Comparison of ENCODE assay signal across 20 cellular contexts in genomic region chrX:105698386-105698785, GRCh38.
"Had no signal": no experiment of that assay in that cellular context is flagged by ENCODE, and none has a peak within 500 bp of the region (broad histone marks: within the 10 kb centered on the region; RNA-seq: fewer than 3 reads in every experiment).

No MANE protein-coding gene starts in this region.

- H3K9me3 Mint-ChIP-seq: natural killer cell treated with Interleukin-12 subunit alpha and Interleukin-12 subunit beta and Interleukin-15 and Interleukin-18, amount 100 ng/mL, for 72 hours; stimulated activated memory B cell treated with anti-CD40 and anti-IgM and Interleukin-4, amounts not matched to agents 10 μg/mL and 1 μg/mL and 100 μg/mL, for 72 hours had no signal

- H3K36me3 Mint-ChIP-seq: natural killer cell treated with Interleukin-12 subunit alpha and Interleukin-12 subunit beta and Interleukin-15 and Interleukin-18, amount 100 ng/mL, for 72 hours; stimulated activated memory B cell treated with anti-CD40 and anti-IgM and Interleukin-4, amounts not matched to agents 10 μg/mL and 1 μg/mL and 100 μg/mL, for 72 hours had no signal

- H3K4me1 Mint-ChIP-seq: activated naive CD8-positive, alpha-beta T cell treated with anti-CD3 and anti-CD28 coated beads, Interleukin-2, amount 50 U/mL, for 24 hours; activated T-helper 17 cell treated with anti-CD3 and anti-CD28 coated beads, Interleukin-2, amount 50 U/mL, for 72 hours; stimulated activated memory B cell treated with anti-CD40 and anti-IgM and Interleukin-4, amounts not matched to agents 10 μg/mL and 1 μg/mL and 100 μg/mL, for 72 hours had no signal

- H3K27me3 Mint-ChIP-seq: activated naive CD8-positive, alpha-beta T cell treated with anti-CD3 and anti-CD28 coated beads, Interleukin-2, amount 50 U/mL, for 24 hours; activated T-helper 17 cell treated with anti-CD3 and anti-CD28 coated beads, Interleukin-2, amount 50 U/mL, for 72 hours; progenitor cell of endocrine pancreas; stimulated activated memory B cell treated with anti-CD40 and anti-IgM and Interleukin-4, amounts not matched to agents 10 μg/mL and 1 μg/mL and 100 μg/mL, for 72 hours had no signal

- DNase-seq: activated CD4-positive, alpha-beta T cell treated with anti-CD3 and anti-CD28 coated beads for 1 hour; activated CD4-positive, alpha-beta T cell treated with anti-CD3 and anti-CD28 coated beads, Interleukin-2, amount 50 U/mL, for 4 hours; activated naive CD4-positive, alpha-beta T cell treated with anti-CD3 and anti-CD28 coated beads for 36 hours; activated naive CD8-positive, alpha-beta T cell treated with anti-CD3 and anti-CD28 coated beads, Interleukin-2, amount 50 U/mL, for 24 hours; central memory CD4-positive, alpha-beta T cell; glutamatergic neuron; hypothalamus; kidney glomerular epithelial cell; left ventricle myocardium superior; mesenchymal stem cell; occipital lobe; right cardiac atrium; T-helper 1 cell; tibial artery had no signal

- H3K4me3 ChIP-seq: coronary artery, esophagus muscularis mucosa, tibial artery had no signal

- H3K4me3 Mint-ChIP-seq: activated naive CD4-positive, alpha-beta T cell treated with anti-CD3 and anti-CD28 coated beads for 36 hours; activated naive CD8-positive, alpha-beta T cell treated with anti-CD3 and anti-CD28 coated beads, Interleukin-2, amount 50 U/mL, for 24 hours; activated T-helper 17 cell treated with anti-CD3 and anti-CD28 coated beads, Interleukin-2, amount 50 U/mL, for 72 hours; natural killer cell treated with Interleukin-12 subunit alpha and Interleukin-12 subunit beta and Interleukin-15 and Interleukin-18, amount 100 ng/mL, for 72 hours; stimulated activated memory B cell treated with anti-CD40 and anti-IgM and Interleukin-4, amounts not matched to agents 10 μg/mL and 1 μg/mL and 100 μg/mL, for 72 hours had no signal

- H3K27ac Mint-ChIP-seq: activated naive CD4-positive, alpha-beta T cell treated with anti-CD3 and anti-CD28 coated beads for 36 hours; activated naive CD8-positive, alpha-beta T cell treated with anti-CD3 and anti-CD28 coated beads, Interleukin-2, amount 50 U/mL, for 24 hours; activated T-helper 17 cell treated with anti-CD3 and anti-CD28 coated beads, Interleukin-2, amount 50 U/mL, for 72 hours; natural killer cell treated with Interleukin-12 subunit alpha and Interleukin-12 subunit beta and Interleukin-15 and Interleukin-18, amount 100 ng/mL, for 72 hours; progenitor cell of endocrine pancreas; stimulated activated memory B cell treated with anti-CD40 and anti-IgM and Interleukin-4, amounts not matched to agents 10 μg/mL and 1 μg/mL and 100 μg/mL, for 72 hours had no signal
